13 cellular contexts compared by ENCODE assay signal in genomic region chr3:186162221-186162620, GRCh38. TPM values are rescaled to one million over a fixed set of nuclear protein-coding genes. Genes with fewer than 3 reads are reported as not detected.
DNase-seq lines count a peak whose midpoint lies in the region; ATAC-seq, FAIRE-seq and TF ChIP-seq lines count a peak whose summit lies in the region.
"Had no signal": no experiment of that assay in that cellular context is flagged by ENCODE, and none has a peak within 500 bp of the region (broad histone marks: within the 10 kb centered on the region; RNA-seq: fewer than 3 reads in every experiment).

No MANE protein-coding gene starts in this region.

- H3K36me3 ChIP-seq in bronchial epithelial cell (ENCODE audit: control insufficient read depth, insufficient read depth, low read length) = no peaks in the 10 kb centered on the region
- H3K36me3 ChIP-seq: SJSA1, WERI-Rb-1 had no signal

- in situ Hi-C loops in GM13976 (cut with MboI; ENCODE audit: low sequenced_read_pairs, unreplicated experiment) = no loop called here

- no peak for FAIRE-seq in bronchial epithelial cell (lab: Jason Lieb, UNC)

- TF ChIP-seq CTCF in GM13976 (IDR thresholded peaks at IDR 0.05; ENCODE audit: borderline replicate concordance, control extremely low read depth, extremely low read depth, insufficient read depth, missing control alignments) (no peak), bronchial epithelial cell (IDR thresholded peaks at IDR 0.05; ENCODE audit: insufficient read depth, low read length, severe bottlenecking) (no peak)

- peaks cover 5% of the 10 kb centered on the region for H3K27me3 ChIP-seq in bronchial epithelial cell (ENCODE audit: control insufficient read depth, insufficient read depth, low read length)

- DNase-seq in GM13976 (ENCODE audit: low spot score) = peak; percentile 28
- peak; percentile 95 for DNase-seq in MV-4-11 (lab: John Stamatoyannopoulos, UW)
- DNase-seq in bronchial epithelial cell (ENCODE audit: low read depth) = peak; percentile 20
- DNase-seq in myocyte (ENCODE audit: low read depth) = peak; percentile 73
- no peak for DNase-seq in DMS 273 (lab: John Stamatoyannopoulos, UW; ENCODE audit: unreplicated experiment)
- no peak for DNase-seq in NCI-H446 (lab: John Stamatoyannopoulos, UW)
- DNase-seq: activated CD8-positive, alpha-beta memory T cell treated with anti-CD3 and anti-CD28 coated beads, Interleukin-2, amount 50 U/mL, for 4 hours; NCI-H1105 treated with DMSO at 0.1 percent for 48 hours; NCI-H510A; WERI-Rb-1 had no signal

- no peak overlapping the region for H3K4me3 ChIP-seq in bronchial epithelial cell (ENCODE audit: low read depth, low read length)
- H3K4me3 ChIP-seq: SJSA1 had no signal

- ATAC-seq in HG03135 (IDR thresholded peaks at IDR 0.05; ENCODE audit: unreplicated experiment) (no peak), HG03469 (IDR thresholded peaks at IDR 0.05; ENCODE audit: unreplicated experiment) (no peak)

RNA-seq across cellular contexts. Expression of gene ETV5, which starts 53.3 kb away (rescaled TPM):
- total RNA-seq in bronchial epithelial cell = 12.9 and 14.0 TPM in 2 replicates
- 59.9 and 131 TPM in 2 replicates for total RNA-seq in myocyte
- polyA plus RNA-seq in myocyte (2012) = 46.3 TPM

Comparison
In these comparisons a context has a peak if more than half of its experiments do, and no peak if none do; other contexts are left out.
1. DNase-seq: peak in GM13976 (single experiment), MV-4-11 (single experiment), bronchial epithelial cell (single experiment) and myocyte (single experiment); none in DMS 273 (single experiment) and NCI-H446 (0 of 2).